ENCODE assay signal across 27 cellular contexts in genomic region chr1:40622051-40622450, GRCh38.
"Had no signal": no experiment of that assay in that cellular context is flagged by ENCODE, and none has a peak within 500 bp of the region (broad histone marks: within the 10 kb centered on the region; RNA-seq: fewer than 3 reads in every experiment).

No MANE protein-coding gene starts in this region.

- H3K9me3 ChIP-seq: left lung, psoas muscle, tibial artery had no signal

- H3K4me3 ChIP-seq: left lung, psoas muscle, smooth muscle cell, tibial artery had no signal

- ATAC-seq: left lung; psoas muscle; stimulated activated memory B cell treated with anti-CD40 and anti-IgM and Interleukin-4, amounts not matched to agents 10 μg/mL and 1 μg/mL and 100 μg/mL, for 72 hours; stimulated activated naive CD8-positive, alpha-beta T cell treated with anti-CD3 and anti-CD28 coated beads, Interleukin-15, amount 100 ng/mL, for 72 hours had no signal

- H3K4me1 ChIP-seq: left lung, parathyroid adenoma, psoas muscle, tibial artery had no signal

- H3K27me3 ChIP-seq: left lung, tibial artery had no signal

- H3K9ac ChIP-seq: parathyroid adenoma had no signal

- H3K4me2 ChIP-seq: smooth muscle cell had no signal

- DNase-seq: activated CD4-positive, alpha-beta T cell treated with anti-CD3 and anti-CD28 coated beads for 48 hours; activated CD4-positive, alpha-beta T cell treated with anti-CD3 and anti-CD28 coated beads, Interleukin-2, amount 50 U/mL, for 48 hours; activated CD8-positive, alpha-beta memory T cell treated with anti-CD3 and anti-CD28 coated beads, Interleukin-2, amount 50 U/mL, for 4 hours; activated gamma-delta T cell; activated naive CD4-positive, alpha-beta T cell treated with anti-CD3 and anti-CD28 coated beads, Interleukin-2, amount 50 U/mL, for 16 hours; activated T-cell treated with anti-CD3 and anti-CD28 coated beads, Interleukin-2, amount 50 U/mL, for 24 hours; amniotic stem cell; central memory CD4-positive, alpha-beta T cell; effector CD8-positive, alpha-beta T cell; kidney glomerular epithelial cell; left lung; naive B cell; nephron progenitor cell; occipital lobe; psoas muscle; stimulated activated CD4-positive, alpha-beta T cell treated with anti-CD3 and anti-CD28 coated beads, Interleukin-1b, Interleukin-23, amount 100 ng/mL, for 48 hours; stimulated activated CD4-positive, alpha-beta T cell treated with anti-CD3 and anti-CD28 coated beads, Interleukin-4, amount 100 ng/mL, for 4 hours; stimulated activated CD8-positive, alpha-beta memory T cell treated with anti-CD3 and anti-CD28 coated beads, Interleukin-4, amount 100 ng/mL, for 48 hours; substantia nigra; T-helper 9 cell; tibial artery had no signal

- H3K27ac ChIP-seq: epithelial cell of prostate, left lung, parathyroid adenoma, psoas muscle, tibial artery, VCaP had no signal

- H3K36me3 ChIP-seq: left lung had no signal
